9 cellular contexts compared by ENCODE assay signal in the genomic region with DNA sequence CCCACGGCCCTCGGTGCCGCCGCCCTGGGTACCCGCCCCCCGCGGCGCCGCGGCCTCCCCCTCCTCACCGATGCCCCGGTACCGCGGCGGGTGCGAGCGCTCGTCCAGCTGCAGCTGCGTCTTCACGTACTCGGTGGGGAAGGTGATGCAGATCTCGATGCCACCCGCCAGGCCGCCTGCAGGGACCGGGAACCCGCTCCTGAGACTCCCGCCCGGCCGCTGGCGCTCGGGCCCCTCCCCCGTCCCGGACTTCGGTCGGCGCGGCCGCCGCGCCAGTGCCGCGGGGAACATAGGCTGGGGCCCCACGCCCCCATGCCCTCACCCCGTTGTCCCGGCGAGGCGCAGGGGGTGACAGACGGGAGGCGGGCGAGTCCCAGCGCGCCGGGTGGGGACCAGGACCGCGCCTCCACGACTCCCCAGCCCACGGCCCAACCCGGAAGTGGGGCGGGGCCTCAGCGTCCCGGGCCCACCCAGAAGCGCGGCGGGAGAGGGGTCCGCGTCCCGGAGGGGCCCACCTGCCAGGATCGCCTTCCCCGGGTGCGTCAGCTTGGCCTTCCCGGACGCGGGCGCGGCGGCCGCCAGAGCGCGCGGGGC. TPM values are rescaled to one million over a fixed set of nuclear protein-coding genes. Genes with fewer than 3 reads are reported as not detected.
DNase-seq lines count a peak whose midpoint lies in the region; ATAC-seq, FAIRE-seq and TF ChIP-seq lines count a peak whose summit lies in the region.
"Had no signal": no experiment of that assay in that cellular context is flagged by ENCODE, and none has a peak within 500 bp of the region (broad histone marks: within the 10 kb centered on the region; RNA-seq: fewer than 3 reads in every experiment).

No MANE protein-coding gene starts in this region.

- H3K9me3 Mint-ChIP-seq in HFFc6: no peaks in the 10 kb centered on the region
- H3K9me3 Mint-ChIP-seq in glutamatergic neuron (ENCODE audit: unreplicated experiment): no peaks in the 10 kb centered on the region

- intact Hi-C loops in pancreas (cut with DNase I): no loop called here

- H3K4me3 ChIP-seq in pancreas: peak overlapping the region; percentile 79 to 92 (median 90)

- WGBS in pancreas, 2 donors: 0 to 1% methylated on average over 58 to 80 of the region's 80 CpGs

- H3K27ac Mint-ChIP-seq in HFFc6 (no peak overlapping the region), glutamatergic neuron (ENCODE audit: unreplicated experiment) (no peak overlapping the region)

- peaks cover 5 to 14% (median 14%) of the 10 kb centered on the region in 3 donors for H3K4me1 ChIP-seq in pancreas

- TF ChIP-seq CTCF in HFFc6 (IDR thresholded peaks at IDR 0.05) (no peak), glutamatergic neuron (IDR thresholded peaks at IDR 0.05; ENCODE audit: partially characterized antibody, unreplicated experiment) (no peak), pancreas (IDR thresholded peaks at IDR 0.05) (no peak)

- peak; percentile 5 to 35 (median 11) for ATAC-seq in pancreas

- H3K4me1 Mint-ChIP-seq in HFFc6 (ENCODE audit: low read depth) (peaks cover 42% of the 10 kb centered on the region), glutamatergic neuron (ENCODE audit: low read depth, unreplicated experiment) (peaks cover 9% of the 10 kb centered on the region)

- H3K27ac ChIP-seq in pancreas: peak overlapping the region; percentile 79 to 95 (median 83)

- H3K9me3 ChIP-seq in pancreas: no peaks in the 10 kb centered on the region

- FAIRE-seq in pancreas (lab: Jason Lieb, UNC): no peak

- H3K36me3 Mint-ChIP-seq in HFFc6 (ENCODE audit: low read depth): no peaks in the 10 kb centered on the region
- H3K36me3 Mint-ChIP-seq in glutamatergic neuron (ENCODE audit: unreplicated experiment): no peaks in the 10 kb centered on the region

- H3K4me3 Mint-ChIP-seq in HFFc6: peak overlapping the region; percentile 74
- peak overlapping the region; percentile 67 for H3K4me3 Mint-ChIP-seq in glutamatergic neuron (ENCODE audit: unreplicated experiment)

- no peaks in the 10 kb centered on the region for H3K27me3 ChIP-seq in pancreas

- DNase-seq in NCI-H1417 (lab: John Stamatoyannopoulos, UW) (peak; percentile 8 to 58 (median 52)), NCI-H1417 treated with DMSO at 0.1 percent for 48 hours (lab: John Stamatoyannopoulos, UW) (no peak), HFFc6 (no peak), NCI-H2171 (lab: John Stamatoyannopoulos, UW) (peak; percentile 78), glutamatergic neuron (peak; percentile 67), pancreas (peak; percentile 48 to 89 (median 67)), ureter (ENCODE audit: low spot score) (no peak)
- DNase-seq in activated gamma-delta T cell treated with anti-CD3 and anti-CD28 coated beads, Interleukin-2, amount 50 U/mL, for 16 hours (ENCODE audit: low read depth): peak; percentile 35

- H3K27me3 Mint-ChIP-seq in HFFc6 (ENCODE audit: insufficient read depth) (peaks cover 4% of the 10 kb centered on the region), glutamatergic neuron (ENCODE audit: unreplicated experiment) (peaks cover 7% of the 10 kb centered on the region)

- no peaks in the 10 kb centered on the region for H3K36me3 ChIP-seq in pancreas

RNA-seq across cellular contexts. Expression of a gene that starts 0.4 kb away (rescaled TPM):
- 100 to 1,000 TPM; 102 to 124 (median 108) TPM for total RNA-seq in HFFc6 (2021; fragmentation: NEBNext Ultra II Directional; extraction: Animal tissue kit (Norgen Biotek cat#: 25700))
- total RNA-seq in glutamatergic neuron (ENCODE audit: unreplicated experiment) (54.8 TPM), pancreas (10 to 100 TPM; 35.0 to 42.7 (median 35.9) TPM), ureter (69.9 TPM)
- 10 to 100 TPM; 29.3 to 43.9 TPM for polyA plus RNA-seq in pancreas

RNA-seq across cellular contexts. Expression of a gene that starts 28.1 kb away (rescaled TPM):
- total RNA-seq in HFFc6 (2021; fragmentation: NEBNext Ultra II Directional; extraction: Animal tissue kit (Norgen Biotek cat#: 25700)): not detected
- total RNA-seq in glutamatergic neuron (ENCODE audit: unreplicated experiment) (not detected), pancreas (not detected), ureter (not detected)
- polyA plus RNA-seq in pancreas: not detected

RNA-seq across cellular contexts. Expression of a gene that starts 33.7 kb away (rescaled TPM):
- total RNA-seq in HFFc6 (2021; fragmentation: NEBNext Ultra II Directional; extraction: Animal tissue kit (Norgen Biotek cat#: 25700)): 10 to 100 TPM; 16.6 to 19.2 (median 17.6) TPM
- total RNA-seq in glutamatergic neuron (ENCODE audit: unreplicated experiment) (20.4 TPM), pancreas (1 to 10 TPM; 5.4 to 7.3 (median 6.2) TPM), ureter (14.6 TPM)
- 10 to 100 TPM; 13.3 to 14.6 TPM for polyA plus RNA-seq in pancreas

RNA-seq across cellular contexts. Expression of a gene that starts 47.1 kb away (rescaled TPM):
- not detected for total RNA-seq in HFFc6 (2021; fragmentation: NEBNext Ultra II Directional; extraction: Animal tissue kit (Norgen Biotek cat#: 25700))
- total RNA-seq in glutamatergic neuron (ENCODE audit: unreplicated experiment) (not detected), pancreas (under 1 TPM in 2 of 6 donors, not detected in 4; 0.08 to 0.09 TPM), ureter (not detected)
- polyA plus RNA-seq in pancreas: under 1 TPM; 0.27 to 0.31 TPM
- total RNA-seq: pulmonary artery endothelial cell had no signal

RNA-seq across cellular contexts. Expression of a gene that starts 56.0 kb away (rescaled TPM):
- total RNA-seq in HFFc6 (2021; fragmentation: NEBNext Ultra II Directional; extraction: Animal tissue kit (Norgen Biotek cat#: 25700)): 10 to 100 TPM; 46.1 to 57.9 (median 53.7) TPM
- total RNA-seq in glutamatergic neuron (ENCODE audit: unreplicated experiment): 68.7 TPM
- total RNA-seq in pancreas: 10 to 100 TPM; 24.3 to 41.5 (median 34.7) TPM
- 10 to 100 TPM; 26.7 to 28.7 TPM for polyA plus RNA-seq in pancreas
- total RNA-seq in ureter: 68.7 TPM

Comparison
In these comparisons a context has a peak if more than half of its experiments do, and no peak if none do; other contexts are left out.
1. DNase-seq: peak in NCI-H1417 (3 of 3), NCI-H2171 (single experiment), activated gamma-delta T cell treated with anti-CD3 and anti-CD28 coated beads, Interleukin-2, amount 50 U/mL, for 16 hours (single experiment), glutamatergic neuron (single experiment) and pancreas (6 of 6); none in NCI-H1417 treated with DMSO at 0.1 percent for 48 hours (single experiment), HFFc6 (single experiment) and ureter (single experiment).